Comparison of ENCODE assay signal across 23 cellular contexts in the genomic region with DNA sequence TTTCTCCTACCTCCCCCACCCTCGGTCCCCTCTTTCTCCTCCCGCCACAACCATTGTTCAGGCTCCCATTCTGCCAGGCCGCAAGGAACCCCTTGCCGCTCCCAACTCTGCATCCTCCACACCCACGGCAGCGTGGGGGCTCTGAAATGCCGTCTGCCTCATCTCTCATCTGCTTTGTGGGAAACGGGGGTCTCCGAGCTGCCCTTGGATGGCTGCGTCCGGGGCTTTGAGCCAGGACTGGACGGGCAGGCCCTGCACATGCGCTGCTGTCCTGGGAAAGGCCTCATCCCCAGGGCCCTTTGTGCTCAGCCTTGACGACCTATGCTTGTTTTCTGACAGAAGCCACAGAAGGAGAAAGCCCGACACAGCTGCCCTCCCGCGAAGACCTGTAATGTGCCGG. TPM values are rescaled to one million over a fixed set of nuclear protein-coding genes. Genes with fewer than 3 reads are reported as not detected.
DNase-seq lines count a peak whose midpoint lies in the region; ATAC-seq and TF ChIP-seq lines count a peak whose summit lies in the region.
"Had no signal": no experiment of that assay in that cellular context is flagged by ENCODE, and none has a peak within 500 bp of the region (broad histone marks: within the 10 kb centered on the region; RNA-seq: fewer than 3 reads in every experiment).

No MANE protein-coding gene starts in this region.

- DNase-seq in activated CD4-positive, alpha-beta T cell treated with anti-CD3 and anti-CD28 coated beads for 36 hours = no peak
- no peak for DNase-seq in activated CD4-positive, alpha-beta T cell treated with anti-CD3 and anti-CD28 coated beads for 48 hours
- DNase-seq in H7 (peak; percentile 62), neural crest cell (ENCODE audit: low read depth, low spot score) (no peak), AML-193 (lab: John Stamatoyannopoulos, UW) (no peak), AG08396 (ENCODE audit: low spot score) (no peak), CD14-positive monocyte (ENCODE audit: low spot score) (no peak)
- no peak for DNase-seq in activated naive CD8-positive, alpha-beta T cell treated with anti-CD3 and anti-CD28 coated beads for 36 hours
- DNase-seq: amniotic stem cell; central memory CD4-positive, alpha-beta T cell; DMS79; heart left ventricle; Karpas-422; mammary epithelial cell; NCI-H1092 treated with DMSO at 0.1 percent for 48 hours; NCI-H2107; NCI-H69; SHP77 treated with DMSO at 0.1 percent for 48 hours; small intestine; stimulated activated CD4-positive, alpha-beta T cell treated with anti-CD3 and anti-CD28 coated beads, Interleukin-4, amount 100 ng/mL, for 24 hours had no signal

- peaks cover 38% of the 10 kb centered on the region for H3K4me1 Mint-ChIP-seq in activated CD4-positive, alpha-beta T cell treated with anti-CD3 and anti-CD28 coated beads for 36 hours
- H3K4me1 Mint-ChIP-seq in activated naive CD8-positive, alpha-beta T cell treated with anti-CD3 and anti-CD28 coated beads for 36 hours = peaks cover 35% of the 10 kb centered on the region
- H3K4me1 Mint-ChIP-seq in neural crest cell = peaks cover 30% of the 10 kb centered on the region
- H3K4me1 Mint-ChIP-seq in CD14-positive monocyte = peaks cover 30% of the 10 kb centered on the region

- H3K27ac Mint-ChIP-seq in activated CD4-positive, alpha-beta T cell treated with anti-CD3 and anti-CD28 coated beads for 36 hours = peak overlapping the region; percentile 53
- H3K27ac Mint-ChIP-seq in activated naive CD8-positive, alpha-beta T cell treated with anti-CD3 and anti-CD28 coated beads for 36 hours = peak overlapping the region; percentile 78
- H3K27ac Mint-ChIP-seq in neural crest cell (ENCODE audit: unreplicated experiment) = peak overlapping the region; percentile 91
- peak overlapping the region in 1 of 7 donors; percentile 80 for H3K27ac Mint-ChIP-seq in CD14-positive monocyte
- H3K27ac Mint-ChIP-seq: nephron had no signal

- no peak for ATAC-seq in activated CD4-positive, alpha-beta T cell treated with anti-CD3 and anti-CD28 coated beads for 36 hours
- ATAC-seq: heart left ventricle had no signal

- TF ChIP-seq CTCF in neural crest cell (conservative IDR thresholded peaks at IDR 0.05) = no peak
- TF ChIP-seq CTCF in CD14-positive monocyte (IDR thresholded peaks at IDR 0.05) = no peak

- peaks cover 9% of the 10 kb centered on the region for H3K36me3 Mint-ChIP-seq in activated CD4-positive, alpha-beta T cell treated with anti-CD3 and anti-CD28 coated beads for 36 hours (ENCODE audit: low read depth)
- H3K36me3 Mint-ChIP-seq in activated naive CD8-positive, alpha-beta T cell treated with anti-CD3 and anti-CD28 coated beads for 36 hours = peaks cover 17% of the 10 kb centered on the region
- no peaks in the 10 kb centered on the region for H3K36me3 Mint-ChIP-seq in neural crest cell (ENCODE audit: low read depth)
- H3K36me3 Mint-ChIP-seq in CD14-positive monocyte = peaks cover 20 to 23% of the 10 kb centered on the region in 2 donors

- H3K27me3 Mint-ChIP-seq in activated CD4-positive, alpha-beta T cell treated with anti-CD3 and anti-CD28 coated beads for 36 hours = no peaks in the 10 kb centered on the region
- H3K27me3 Mint-ChIP-seq in activated naive CD8-positive, alpha-beta T cell treated with anti-CD3 and anti-CD28 coated beads for 36 hours = no peaks in the 10 kb centered on the region
- H3K27me3 Mint-ChIP-seq in neural crest cell (ENCODE audit: low read depth) (peaks cover 4% of the 10 kb centered on the region), CD14-positive monocyte (ENCODE audit: low read depth in 3 of 3) (peaks cover 2 to 10% (median 4%) of the 10 kb centered on the region in 3 donors)

- no peak overlapping the region for H3K4me3 Mint-ChIP-seq in activated CD4-positive, alpha-beta T cell treated with anti-CD3 and anti-CD28 coated beads for 36 hours
- H3K4me3 Mint-ChIP-seq in activated naive CD8-positive, alpha-beta T cell treated with anti-CD3 and anti-CD28 coated beads for 36 hours = no peak overlapping the region
- H3K4me3 Mint-ChIP-seq in neural crest cell (peak overlapping the region; percentile 54), CD14-positive monocyte (no peak overlapping the region)
- H3K4me3 Mint-ChIP-seq: nephron had no signal

- H3K27me3 ChIP-seq in H7 (ENCODE audit: control insufficient read depth, insufficient read depth, low read length) = peaks cover 8% of the 10 kb centered on the region

- POLR2A ChIA-PET in activated CD4-positive, alpha-beta T cell treated with anti-CD3 and anti-CD28 coated beads for 36 hours (lab: Charles Lee) = no interaction called here

- H3K9me3 Mint-ChIP-seq in activated CD4-positive, alpha-beta T cell treated with anti-CD3 and anti-CD28 coated beads for 36 hours (ENCODE audit: low read depth) = no peaks in the 10 kb centered on the region
- H3K9me3 Mint-ChIP-seq in activated naive CD8-positive, alpha-beta T cell treated with anti-CD3 and anti-CD28 coated beads for 36 hours = no peaks in the 10 kb centered on the region
- H3K9me3 Mint-ChIP-seq in neural crest cell (no peaks in the 10 kb centered on the region), CD14-positive monocyte (no peaks in the 10 kb centered on the region)
- H3K9me3 Mint-ChIP-seq: nephron had no signal

- intact Hi-C loops in activated CD4-positive, alpha-beta T cell treated with anti-CD3 and anti-CD28 coated beads for 36 hours (cut with DNase I, micrococcal nuclease) = no loop called here
- intact Hi-C loops in CD14-positive monocyte (cut with micrococcal nuclease) = loop anchor here in 1 of 2 donors (10.0 kb wide), 1 partner anchor 278 kb away; the partner anchor contains the start of gene SELENOO

- H3K36me3 ChIP-seq in H7 (replicated peaks; ENCODE audit: control insufficient read depth, insufficient read depth, low read length) = no peaks in the 10 kb centered on the region
- H3K36me3 ChIP-seq: prostate gland had no signal

- CTCF ChIA-PET in activated CD4-positive, alpha-beta T cell treated with anti-CD3 and anti-CD28 coated beads for 36 hours (lab: Charles Lee) = interaction anchor here (0.8 kb wide), 2 partner anchors 60 to 104 kb away, joined by 3 to 4 read pairs; no protein-coding TSS in a partner anchor

- no peak overlapping the region for H3K4me3 ChIP-seq in H7 (ENCODE audit: insufficient read depth, low read depth, low read length)
- H3K4me3 ChIP-seq: heart left ventricle, prostate gland, thoracic aorta had no signal

RNA-seq across cellular contexts. Expression of gene CRELD2, which starts 8.5 kb away (rescaled TPM):
- total RNA-seq in activated CD4-positive, alpha-beta T cell treated with anti-CD3 and anti-CD28 coated beads for 36 hours = 10 to 100 TPM; 15.2 to 16.4 TPM
- total RNA-seq in H7 (2014; rRNA removed; shearing (Covaris generic)) = 22.8 and 45.6 TPM in 2 replicates
- total RNA-seq in activated naive CD8-positive, alpha-beta T cell treated with anti-CD3 and anti-CD28 coated beads for 36 hours = 10 to 100 TPM; 32.6 to 34.8 TPM
- total RNA-seq in neural crest cell = 39.6 and 43.8 TPM in 2 replicates
- polyA plus RNA-seq in CD14-positive monocyte = 10 to 100 TPM; 20.3 to 27.6 TPM

RNA-seq across cellular contexts. Expression of gene ALG12, which starts 8.7 kb away (rescaled TPM):
- total RNA-seq in activated CD4-positive, alpha-beta T cell treated with anti-CD3 and anti-CD28 coated beads for 36 hours = 10 to 100 TPM; 13.6 to 13.7 TPM
- total RNA-seq in H7 (2014; rRNA removed; shearing (Covaris generic)) = 28.5 and 32.9 TPM in 2 replicates
- 10 to 100 TPM; 14.5 to 15.2 TPM for total RNA-seq in activated naive CD8-positive, alpha-beta T cell treated with anti-CD3 and anti-CD28 coated beads for 36 hours
- total RNA-seq in neural crest cell = 21.2 and 24.7 TPM in 2 replicates
- polyA plus RNA-seq in CD14-positive monocyte = 1 to 10 TPM; 7.2 to 9.5 TPM

RNA-seq across cellular contexts. Expression of gene PIM3, which starts 33.7 kb away (rescaled TPM):
- total RNA-seq in activated CD4-positive, alpha-beta T cell treated with anti-CD3 and anti-CD28 coated beads for 36 hours = 100 to 1,000 TPM; 127 to 165 TPM
- total RNA-seq in H7 (2014; rRNA removed; shearing (Covaris generic)) = 71.2 and 79.7 TPM in 2 replicates
- total RNA-seq in activated naive CD8-positive, alpha-beta T cell treated with anti-CD3 and anti-CD28 coated beads for 36 hours = 100 to 1,000 TPM; 134 to 137 TPM
- total RNA-seq in neural crest cell = 29.9 and 31.0 TPM in 2 replicates
- polyA plus RNA-seq in CD14-positive monocyte = 10 to 100 TPM; 38.8 to 40.4 TPM
